Comparison of ENCODE assay signal across 14 cellular contexts in the genomic region with DNA sequence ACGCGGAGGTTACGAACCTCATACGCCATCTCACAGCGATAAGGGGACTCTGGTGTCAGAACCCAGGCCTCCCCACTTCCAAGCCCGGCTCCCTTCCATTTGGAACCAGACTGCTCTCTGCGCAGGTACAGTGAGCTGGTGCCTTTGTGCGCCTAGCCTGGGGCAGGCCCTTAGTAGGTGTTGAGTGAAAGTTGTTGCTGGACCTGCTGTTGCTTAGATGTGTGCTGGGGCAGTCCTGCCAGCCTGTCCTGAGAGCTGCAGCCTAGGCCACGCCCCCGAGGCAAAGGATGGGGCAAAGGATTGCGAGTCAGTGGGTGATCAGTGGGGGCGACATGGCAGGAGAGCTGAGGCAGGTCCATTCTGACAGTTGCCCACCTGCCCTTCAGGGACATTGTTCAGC.
A peak's percentile ranks its signal among the peaks of the same experiment; 100 is the strongest.
DNase-seq lines count a peak whose midpoint lies in the region; ATAC-seq and TF ChIP-seq lines count a peak whose summit lies in the region.
"Had no signal": no experiment of that assay in that cellular context is flagged by ENCODE, and none has a peak within 500 bp of the region (broad histone marks: within the 10 kb centered on the region; RNA-seq: fewer than 3 reads in every experiment).

No MANE protein-coding gene starts in this region.

- H3K27ac ChIP-seq in left ventricle myocardium inferior (replicated peaks) (peak overlapping the region; percentile 78), upper lobe of left lung (no peak overlapping the region), ovary (no peak overlapping the region)
- H3K27ac ChIP-seq: HL-60 had no signal

- TF ChIP-seq CTCF in brain (conservative IDR thresholded peaks at IDR 0.05): no peak
- TF ChIP-seq CTCF in left ventricle myocardium inferior (IDR thresholded peaks at IDR 0.05; ENCODE audit: borderline replicate concordance): no peak
- no peak for TF ChIP-seq CTCF in mucosa of descending colon (IDR thresholded peaks at IDR 0.05)
- no peak for TF ChIP-seq CTCF in upper lobe of left lung (IDR thresholded peaks at IDR 0.05)
- no peak for TF ChIP-seq CTCF in ovary (IDR thresholded peaks at IDR 0.05)

- H3K4me3 Mint-ChIP-seq in brain: no peak overlapping the region
- H3K4me3 Mint-ChIP-seq in activated naive CD4-positive, alpha-beta T cell treated with anti-CD3 and anti-CD28 coated beads for 36 hours: no peak overlapping the region
- H3K4me3 Mint-ChIP-seq: CD4-positive, CD25-positive, alpha-beta regulatory T cell had no signal

- intact Hi-C loops in left ventricle myocardium inferior (cut with micrococcal nuclease) (no loop called here), mucosa of descending colon (cut with DNase I, micrococcal nuclease) (no loop called here), ovary (cut with DNase I) (no loop called here)
- intact Hi-C loops in activated naive CD4-positive, alpha-beta T cell treated with anti-CD3 and anti-CD28 coated beads for 36 hours (cut with micrococcal nuclease): no loop called here

- TF ChIP-seq POLR2A in upper lobe of left lung (IDR thresholded peaks at IDR 0.05) (no peak), ovary (IDR thresholded peaks at IDR 0.05) (no peak)

- H3K36me3 Mint-ChIP-seq in brain: peaks cover 63% of the 10 kb centered on the region
- no peaks in the 10 kb centered on the region for H3K36me3 Mint-ChIP-seq in activated naive CD4-positive, alpha-beta T cell treated with anti-CD3 and anti-CD28 coated beads for 36 hours (ENCODE audit: low read depth)
- H3K36me3 Mint-ChIP-seq: CD4-positive, CD25-positive, alpha-beta regulatory T cell had no signal

- H3K36me3 ChIP-seq in left ventricle myocardium inferior (peaks cover 51% of the 10 kb centered on the region), mucosa of descending colon (ENCODE audit: low read depth) (no peaks in the 10 kb centered on the region), upper lobe of left lung (peaks cover 9 to 63% (median 27%) of the 10 kb centered on the region in 4 donors), ovary (no peaks in the 10 kb centered on the region)

- TF ChIP-seq EP300 in upper lobe of left lung (IDR thresholded peaks at IDR 0.05) (no peak), ovary (IDR thresholded peaks at IDR 0.05) (no peak)

- H3K4me1 Mint-ChIP-seq in brain: peaks cover 48% of the 10 kb centered on the region
- no peaks in the 10 kb centered on the region for H3K4me1 Mint-ChIP-seq in activated naive CD4-positive, alpha-beta T cell treated with anti-CD3 and anti-CD28 coated beads for 36 hours (ENCODE audit: low read depth)
- H3K4me1 Mint-ChIP-seq: CD4-positive, CD25-positive, alpha-beta regulatory T cell had no signal

- peak; percentile 24 for ATAC-seq in mucosa of descending colon
- ATAC-seq in upper lobe of left lung (ENCODE audit: low FRiP score in 2 of 2): peak; percentile 7 to 68
- ATAC-seq: GM12878 had no signal

- H3K27me3 ChIP-seq in left ventricle myocardium inferior (ENCODE audit: low read depth): no peaks in the 10 kb centered on the region
- no peaks in the 10 kb centered on the region for H3K27me3 ChIP-seq in upper lobe of left lung
- no peaks in the 10 kb centered on the region for H3K27me3 ChIP-seq in ovary

- CTCF ChIA-PET in activated naive CD4-positive, alpha-beta T cell treated with anti-CD3 and anti-CD28 coated beads for 36 hours (lab: Charles Lee): no interaction called here

- DNase-seq in left ventricle myocardium inferior (peak; percentile 31), mucosa of descending colon (no peak), upper lobe of left lung (no peak), COLO829 (ENCODE audit: low spot score) (no peak), ovary (no peak)
- DNase-seq in activated naive CD4-positive, alpha-beta T cell treated with anti-CD3 and anti-CD28 coated beads for 36 hours: no peak
- DNase-seq: CD4-positive, CD25-positive, alpha-beta regulatory T cell; DMS79; KBM-7; NCI-H1048; NCI-H446 had no signal

- H3K4me1 ChIP-seq in left ventricle myocardium inferior (peaks cover 53% of the 10 kb centered on the region), mucosa of descending colon (ENCODE audit: low read depth) (no peaks in the 10 kb centered on the region), upper lobe of left lung (peaks cover 0 to 7% (median 0%) of the 10 kb centered on the region in 4 donors), ovary (ENCODE audit: insufficient read depth) (no peaks in the 10 kb centered on the region)

- H3K27me3 Mint-ChIP-seq in brain: no peaks in the 10 kb centered on the region
- H3K27me3 Mint-ChIP-seq in activated naive CD4-positive, alpha-beta T cell treated with anti-CD3 and anti-CD28 coated beads for 36 hours (ENCODE audit: low read depth): no peaks in the 10 kb centered on the region
- H3K27me3 Mint-ChIP-seq: CD4-positive, CD25-positive, alpha-beta regulatory T cell had no signal

- peak overlapping the region in 3 of 5 experiments; percentile 9 to 81 (median 78) for H3K27ac Mint-ChIP-seq in brain
- H3K27ac Mint-ChIP-seq in activated naive CD4-positive, alpha-beta T cell treated with anti-CD3 and anti-CD28 coated beads for 36 hours: no peak overlapping the region
- H3K27ac Mint-ChIP-seq: CD4-positive, CD25-positive, alpha-beta regulatory T cell had no signal

- 93 to 99% methylated on average over 8 to 12 of the region's 12 CpGs for WGBS in upper lobe of left lung, 2 donors
- 95 to 97% (median 97%) methylated on average over 12 of the region's 12 CpGs for WGBS in ovary, 3 donors

- H3K9me3 Mint-ChIP-seq in brain: peaks cover 0 to 2% (median 0%) of the 10 kb centered on the region in 5 experiments
- H3K9me3 Mint-ChIP-seq in activated naive CD4-positive, alpha-beta T cell treated with anti-CD3 and anti-CD28 coated beads for 36 hours: no peaks in the 10 kb centered on the region

- H3K9me3 ChIP-seq in left ventricle myocardium inferior (replicated peaks) (no peaks in the 10 kb centered on the region), mucosa of descending colon (no peaks in the 10 kb centered on the region), upper lobe of left lung (no peaks in the 10 kb centered on the region), ovary (no peaks in the 10 kb centered on the region)

- H3K4me3 ChIP-seq in left ventricle myocardium inferior (no peak overlapping the region), mucosa of descending colon (no peak overlapping the region), upper lobe of left lung (no peak overlapping the region), ovary (no peak overlapping the region)
- H3K4me3 ChIP-seq: GM12878 had no signal
